8 cellular contexts compared by ENCODE assay signal in the genomic region with DNA sequence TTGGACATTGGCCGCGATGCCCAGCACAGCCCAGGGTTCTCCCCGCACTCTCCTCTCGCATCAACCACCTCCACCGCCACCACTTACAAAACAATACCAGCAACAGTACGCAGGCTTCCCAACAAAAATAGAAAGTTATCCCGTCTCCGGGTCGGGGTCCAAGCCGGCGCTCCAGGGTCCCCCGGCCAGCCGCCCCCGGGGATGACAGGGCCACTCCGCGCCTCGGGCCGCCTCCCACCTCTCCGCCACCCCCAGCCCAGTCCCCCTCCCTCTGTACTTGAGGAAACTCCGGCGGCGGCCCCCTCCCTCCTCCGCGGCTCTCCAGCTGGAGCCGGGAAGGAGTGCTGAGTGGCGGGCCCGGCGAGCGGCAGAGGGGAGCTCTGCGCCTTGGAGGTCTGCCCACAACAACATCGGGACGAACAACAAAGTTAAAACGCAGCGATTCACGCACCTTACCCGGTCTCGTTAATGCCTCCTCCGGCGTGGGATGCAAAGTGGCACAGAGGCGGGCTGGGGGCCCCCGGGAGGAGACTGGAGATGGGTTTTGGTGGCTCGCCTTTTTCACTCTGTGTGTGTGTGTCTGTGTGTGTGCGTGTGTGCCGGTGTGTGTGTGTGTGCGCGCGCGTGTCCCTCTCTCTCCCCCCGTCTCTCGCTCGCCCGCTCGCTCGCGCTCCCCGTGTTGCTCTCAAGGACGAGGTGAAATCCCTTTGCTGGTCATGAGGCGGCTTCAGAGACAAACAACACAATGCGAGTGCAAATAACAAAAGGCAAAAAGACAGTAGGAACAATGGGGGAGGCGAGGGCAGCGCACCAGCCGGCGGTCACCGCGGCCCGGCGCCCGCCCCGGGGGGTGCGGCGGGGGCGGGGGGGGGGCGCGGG.
A peak's percentile ranks its signal among the peaks of the same experiment; 100 is the strongest.
DNase-seq lines count a peak whose midpoint lies in the region; ATAC-seq, FAIRE-seq and TF ChIP-seq lines count a peak whose summit lies in the region.

No MANE protein-coding gene starts in this region.

- H3K36me3 ChIP-seq in BLaER1 treated with 17β-estradiol and CSF1 and Interleukin-3, amounts not matched to agents 10 nM and 100 nM: no peaks in the 10 kb centered on the region
- H3K36me3 ChIP-seq in H7 (replicated peaks; ENCODE audit: control insufficient read depth, insufficient read depth, low read length): no peaks in the 10 kb centered on the region
- H3K36me3 ChIP-seq in left lung: no peaks in the 10 kb centered on the region

- H3K27me3 Mint-ChIP-seq in stimulated activated memory B cell treated with anti-CD40 and anti-IgM and Interleukin-4, amounts not matched to agents 10 μg/mL and 1 μg/mL and 100 μg/mL, for 72 hours: peaks cover 70% of the 10 kb centered on the region

- peaks cover 30% of the 10 kb centered on the region for H3K4me1 Mint-ChIP-seq in stimulated activated memory B cell treated with anti-CD40 and anti-IgM and Interleukin-4, amounts not matched to agents 10 μg/mL and 1 μg/mL and 100 μg/mL, for 72 hours

- intact Hi-C loops in left lung (cut with DNase I): no loop called here

- H3K9ac ChIP-seq in BLaER1 treated with 17β-estradiol and CSF1 and Interleukin-3, amounts not matched to agents 10 nM and 100 nM: peak overlapping the region; percentile 39 to 80 (median 65)

- peak overlapping the region; percentile 63 to 87 (median 72) for H3K4me3 ChIP-seq in BLaER1 treated with 17β-estradiol and CSF1 and Interleukin-3, amounts not matched to agents 10 nM and 100 nM
- H3K4me3 ChIP-seq in H7 (ENCODE audit: insufficient read depth, low read depth, low read length) (peak overlapping the region; percentile 96), coronary artery (peak overlapping the region; percentile 83), left lung (peak overlapping the region; percentile 59 to 71)

- H3K9me3 ChIP-seq in BLaER1 treated with 17β-estradiol and CSF1 and Interleukin-3, amounts not matched to agents 10 nM and 100 nM (replicated peaks in 1 of 11): no peaks in the 10 kb centered on the region
- no peaks in the 10 kb centered on the region for H3K9me3 ChIP-seq in left lung

- peaks cover 57 to 72% (median 65%) of the 10 kb centered on the region in 11 experiments for H3K27me3 ChIP-seq in BLaER1 treated with 17β-estradiol and CSF1 and Interleukin-3, amounts not matched to agents 10 nM and 100 nM
- H3K27me3 ChIP-seq in H7 (ENCODE audit: control insufficient read depth, insufficient read depth, low read length): peaks cover 19% of the 10 kb centered on the region
- H3K27me3 ChIP-seq in left lung: peaks cover 8 to 69% of the 10 kb centered on the region in 2 donors

- peak overlapping the region; percentile 92 to 99 (median 98) for H3K4me2 ChIP-seq in BLaER1 treated with 17β-estradiol and CSF1 and Interleukin-3, amounts not matched to agents 10 nM and 100 nM

- no peak for FAIRE-seq in H54 (lab: Jason Lieb, UNC)

- peaks cover 0 to 13% (median 7%) of the 10 kb centered on the region in 10 experiments; a peak in 15 of 20 replicates for H3K4me1 ChIP-seq in BLaER1 treated with 17β-estradiol and CSF1 and Interleukin-3, amounts not matched to agents 10 nM and 100 nM
- peaks cover 5 to 19% of the 10 kb centered on the region in 2 donors for H3K4me1 ChIP-seq in left lung

- peak overlapping the region in 3 of 11 experiments; percentile 32 to 61 (median 50); a peak in 5 of 22 replicates for H3K27ac ChIP-seq in BLaER1 treated with 17β-estradiol and CSF1 and Interleukin-3, amounts not matched to agents 10 nM and 100 nM
- H3K27ac ChIP-seq in coronary artery (peak overlapping the region; percentile 92 to 93), left lung (peak overlapping the region; percentile 77 to 92)

- H3K27ac Mint-ChIP-seq in stimulated activated memory B cell treated with anti-CD40 and anti-IgM and Interleukin-4, amounts not matched to agents 10 μg/mL and 1 μg/mL and 100 μg/mL, for 72 hours: peak overlapping the region; percentile 62

- H3K36me3 Mint-ChIP-seq in stimulated activated memory B cell treated with anti-CD40 and anti-IgM and Interleukin-4, amounts not matched to agents 10 μg/mL and 1 μg/mL and 100 μg/mL, for 72 hours: no peaks in the 10 kb centered on the region

- ATAC-seq in left lung: peak; percentile 83
- ATAC-seq in stimulated activated memory B cell treated with anti-CD40 and anti-IgM and Interleukin-4, amounts not matched to agents 10 μg/mL and 1 μg/mL and 100 μg/mL, for 72 hours: peak; percentile 52
- no peak for ATAC-seq in HG02840 (IDR thresholded peaks at IDR 0.05; ENCODE audit: low FRiP score, unreplicated experiment)

- H3K4me3 Mint-ChIP-seq in stimulated activated memory B cell treated with anti-CD40 and anti-IgM and Interleukin-4, amounts not matched to agents 10 μg/mL and 1 μg/mL and 100 μg/mL, for 72 hours: peak overlapping the region; percentile 92

- TF ChIP-seq POLR2A in H54 (IDR thresholded peaks at IDR 0.05; ENCODE audit: low read depth, low read length): no peak

- no peaks in the 10 kb centered on the region for H3K9me3 Mint-ChIP-seq in stimulated activated memory B cell treated with anti-CD40 and anti-IgM and Interleukin-4, amounts not matched to agents 10 μg/mL and 1 μg/mL and 100 μg/mL, for 72 hours

- H4K20me1 ChIP-seq in BLaER1 treated with 17β-estradiol and CSF1 and Interleukin-3, amounts not matched to agents 10 nM and 100 nM: peaks cover 0 to 6% (median 0%) of the 10 kb centered on the region in 11 experiments; a peak in 2 of 22 replicates

- DNase-seq in H7 (peak; percentile 87), RPMI7951 (ENCODE audit: low read depth) (peak; percentile 34), coronary artery (ENCODE audit: low spot score) (peak; percentile 85), left lung (peak; percentile 75 to 88), H54 (ENCODE audit: insufficient read length, low spot score) (no peak)

- TF ChIP-seq CTCF in coronary artery (IDR thresholded peaks at IDR 0.05) (no peak), left lung (IDR thresholded peaks at IDR 0.05) (no peak)
